25 cellular contexts compared by ENCODE assay signal in the genomic region with DNA sequence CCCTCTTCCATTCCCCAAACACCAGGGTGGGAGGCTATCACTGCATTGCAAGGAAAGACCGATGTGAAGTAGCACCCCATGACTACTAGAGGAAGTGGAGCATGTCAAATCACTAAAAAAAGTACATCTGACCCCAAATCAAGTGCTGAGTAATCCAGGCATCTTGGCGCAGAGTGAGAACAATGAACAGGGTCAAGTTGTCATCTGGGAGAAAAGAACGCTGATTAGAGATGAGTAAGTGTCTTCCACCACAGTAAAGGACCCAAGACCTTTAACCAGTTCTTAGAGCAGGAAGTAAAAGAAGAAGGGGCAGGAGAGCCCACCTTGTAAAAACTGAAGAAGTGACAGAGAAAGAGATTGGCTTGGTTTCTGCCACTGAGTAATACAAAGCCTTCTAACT.
DNase-seq lines count a peak whose midpoint lies in the region; ATAC-seq and TF ChIP-seq lines count a peak whose summit lies in the region.
"Had no signal": no experiment of that assay in that cellular context is flagged by ENCODE, and none has a peak within 500 bp of the region (broad histone marks: within the 10 kb centered on the region; RNA-seq: fewer than 3 reads in every experiment).

No MANE protein-coding gene starts in this region.

- H3K9me3 Mint-ChIP-seq in stimulated activated naive CD8-positive, alpha-beta T cell treated with anti-CD3 and anti-CD28 coated beads, Interleukin-15, amount 100 ng/mL, for 72 hours: peaks cover 6 to 13% of the 10 kb centered on the region in 2 donors
- H3K9me3 Mint-ChIP-seq: stimulated activated naive CD8-positive, alpha-beta T cell treated with anti-CD3 and anti-CD28 coated beads, Interleukin-15, Interleukin-2, amounts not matched to agents 100 ng/mL and 50 ng/mL, for 24 hours had no signal

- DNase-seq in stimulated activated naive CD8-positive, alpha-beta T cell treated with anti-CD3 and anti-CD28 coated beads, Interleukin-15, Interleukin-2, amounts not matched to agents 100 U/mL and 50 U/mL, for 24 hours: no peak
- DNase-seq in stimulated activated naive CD8-positive, alpha-beta T cell treated with anti-CD3 and anti-CD28 coated beads, Interleukin-15, amount 100 ng/mL, for 72 hours: no peak
- DNase-seq in fibroblast of the aortic adventitia (ENCODE audit: low read depth): peak; percentile 68
- DNase-seq in NCI-H1436 treated with DMSO at 0.1 percent for 48 hours (lab: John Stamatoyannopoulos, UW): no peak
- DNase-seq: activated CD4-positive, CD25-positive, alpha-beta regulatory T cell; activated CD8-positive, alpha-beta memory T cell treated with anti-CD3 and anti-CD28 coated beads for 24 hours; adrenal gland; CD8-positive, alpha-beta memory T cell; cerebellar nuclear complex; DND-41; effector CD8-positive, alpha-beta T cell; foreskin keratinocyte; H9; Kasumi-1; NCI-H69; OCI-M1; SJCRH30; stimulated activated CD4-positive, alpha-beta T cell treated with anti-CD3 and anti-CD28 coated beads, Interleukin-15, amount 100 ng/mL, for 24 hours; upper lobe of left lung had no signal

- no peak for TF ChIP-seq CTCF in fibroblast of the aortic adventitia (IDR thresholded peaks at IDR 0.05; ENCODE audit: insufficient read depth, low read length)

- H3K27me3 Mint-ChIP-seq in stimulated activated naive CD8-positive, alpha-beta T cell treated with anti-CD3 and anti-CD28 coated beads, Interleukin-15, amount 100 ng/mL, for 72 hours: peaks cover 8% of the 10 kb centered on the region

- no peak overlapping the region for H3K27ac Mint-ChIP-seq in stimulated activated naive CD8-positive, alpha-beta T cell treated with anti-CD3 and anti-CD28 coated beads, Interleukin-15, amount 100 ng/mL, for 72 hours
- H3K27ac Mint-ChIP-seq: H9; neural progenitor cell; stimulated activated naive CD8-positive, alpha-beta T cell treated with anti-CD3 and anti-CD28 coated beads, Interleukin-15, Interleukin-2, amounts not matched to agents 100 ng/mL and 50 ng/mL, for 24 hours had no signal

- no peak overlapping the region for H3K4me3 ChIP-seq in fibroblast of the aortic adventitia (ENCODE audit: low read depth, low read length)
- H3K4me3 ChIP-seq: adrenal gland, neural progenitor cell, SJCRH30, upper lobe of left lung had no signal

- H3K4me1 Mint-ChIP-seq in stimulated activated naive CD8-positive, alpha-beta T cell treated with anti-CD3 and anti-CD28 coated beads, Interleukin-15, amount 100 ng/mL, for 72 hours: peaks cover 5% of the 10 kb centered on the region

- peak; percentile 40 for ATAC-seq in stimulated activated naive CD8-positive, alpha-beta T cell treated with anti-CD3 and anti-CD28 coated beads, Interleukin-15, Interleukin-2, amounts not matched to agents 100 U/mL and 50 U/mL, for 24 hours
- ATAC-seq in stimulated activated naive CD8-positive, alpha-beta T cell treated with anti-CD3 and anti-CD28 coated beads, Interleukin-15, amount 100 ng/mL, for 72 hours: no peak
- ATAC-seq in SK-N-SH treated with all-trans-retinoic acid at 6 μM for 48 hours (peak; percentile 57), HG03521 (IDR thresholded peaks at IDR 0.05; ENCODE audit: unreplicated experiment) (no peak), GM21723 (IDR thresholded peaks at IDR 0.05; ENCODE audit: unreplicated experiment) (no peak), HG03135 (IDR thresholded peaks at IDR 0.05; ENCODE audit: unreplicated experiment) (no peak)
- ATAC-seq: foreskin keratinocyte had no signal

- no peak overlapping the region for H3K4me3 Mint-ChIP-seq in stimulated activated naive CD8-positive, alpha-beta T cell treated with anti-CD3 and anti-CD28 coated beads, Interleukin-15, amount 100 ng/mL, for 72 hours
- H3K4me3 Mint-ChIP-seq: CD8-positive, alpha-beta memory T cell; H9; neural progenitor cell; stimulated activated naive CD8-positive, alpha-beta T cell treated with anti-CD3 and anti-CD28 coated beads, Interleukin-15, Interleukin-2, amounts not matched to agents 100 ng/mL and 50 ng/mL, for 24 hours had no signal

TF ChIP-seq in SK-N-SH treated with all-trans-retinoic acid at 6 μM for 48 hours, 23 proteins besides CTCF, POLR2A, EP300 and RAD21:
- TF ChIP-seq CREB5 (CRISPR knock-in tag; IDR thresholded peaks at IDR 0.05; ENCODE audit: low read depth) (no peak), TSHZ2 (CRISPR knock-in tag; IDR thresholded peaks at IDR 0.05) (no peak), SNAI2 (CRISPR knock-in tag; IDR thresholded peaks at IDR 0.05) (no peak), ZNF565 (CRISPR knock-in tag; conservative IDR thresholded peaks at IDR 0.05; ENCODE audit: low read depth) (no peak), PATZ1 (CRISPR knock-in tag; IDR thresholded peaks at IDR 0.05; ENCODE audit: borderline replicate concordance) (no peak)
- TF ChIP-seq, protein P1, sequence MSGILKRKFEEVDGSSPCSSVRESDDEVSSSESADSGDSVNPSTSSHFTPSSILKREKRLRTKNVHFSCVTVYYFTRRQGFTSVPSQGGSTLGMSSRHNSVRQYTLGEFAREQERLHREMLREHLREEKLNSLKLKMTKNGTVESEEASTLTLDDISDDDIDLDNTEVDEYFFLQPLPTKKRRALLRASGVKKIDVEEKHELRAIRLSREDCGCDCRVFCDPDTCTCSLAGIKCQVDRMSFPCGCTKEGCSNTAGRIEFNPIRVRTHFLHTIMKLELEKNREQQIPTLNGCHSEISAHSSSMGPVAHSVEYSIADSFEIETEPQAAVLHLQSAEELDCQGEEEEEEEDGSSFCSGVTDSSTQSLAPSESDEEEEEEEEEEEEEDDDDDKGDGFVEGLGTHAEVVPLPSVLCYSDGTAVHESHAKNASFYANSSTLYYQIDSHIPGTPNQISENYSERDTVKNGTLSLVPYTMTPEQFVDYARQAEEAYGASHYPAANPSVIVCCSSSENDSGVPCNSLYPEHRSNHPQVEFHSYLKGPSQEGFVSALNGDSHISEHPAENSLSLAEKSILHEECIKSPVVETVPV (CRISPR knock-in tag; IDR thresholded peaks at IDR 0.05): no peak

Comparison
In these comparisons a context has a peak if more than half of its experiments do, and no peak if none do; other contexts are left out.
1. ATAC-seq: peak in stimulated activated naive CD8-positive, alpha-beta T cell treated with anti-CD3 and anti-CD28 coated beads, Interleukin-15, Interleukin-2, amounts not matched to agents 100 U/mL and 50 U/mL, for 24 hours (single experiment) and SK-N-SH treated with all-trans-retinoic acid at 6 μM for 48 hours (single experiment); none in stimulated activated naive CD8-positive, alpha-beta T cell treated with anti-CD3 and anti-CD28 coated beads, Interleukin-15, amount 100 ng/mL, for 72 hours (single experiment), HG03521 (single experiment), GM21723 (single experiment) and HG03135 (single experiment).